In genomic region chr5:43701227-43701626, GRCh38 we compare ENCODE assay signal across 7 cellular contexts.
"Had no signal": no experiment of that assay in that cellular context is flagged by ENCODE, and none has a peak within 500 bp of the region (broad histone marks: within the 10 kb centered on the region; RNA-seq: fewer than 3 reads in every experiment).

No MANE protein-coding gene starts in this region.

- H3K27ac ChIP-seq: GM23248 had no signal

- H3K4me1 ChIP-seq: HAP-1 had no signal

- DNase-seq: GM23248, GOT3, H7, KG1 had no signal

- ATAC-seq: HCT116 had no signal

- FAIRE-seq: HTR-8/SVneo had no signal

- H3K9ac ChIP-seq: GM23248 had no signal

- H3K4me3 ChIP-seq: GM23248, HAP-1 had no signal

- H2AFZ ChIP-seq: GM23248 had no signal

- H3K9me3 ChIP-seq: HAP-1 had no signal
